9 cellular contexts compared by ENCODE assay signal in genomic region chr6:44800171-44800671, GRCh38.
A peak's percentile ranks its signal among the peaks of the same experiment; 100 is the strongest.
DNase-seq lines count a peak whose midpoint lies in the region; ATAC-seq lines count a peak whose summit lies in the region.
"Had no signal": no experiment of that assay in that cellular context is flagged by ENCODE, and none has a peak within 500 bp of the region (broad histone marks: within the 10 kb centered on the region; RNA-seq: fewer than 3 reads in every experiment).

No MANE protein-coding gene starts in this region.

- peaks cover 8% of the 10 kb centered on the region for H3K4me1 Mint-ChIP-seq in T-helper 17 cell

- H3K4me1 ChIP-seq in adipocyte (ENCODE audit: control insufficient read depth, insufficient read depth, low read length) (peaks cover 18% of the 10 kb centered on the region), right cardiac atrium (ENCODE audit: control insufficient read depth, insufficient read depth, low read length) (no peaks in the 10 kb centered on the region), skeletal muscle satellite cell (ENCODE audit: control insufficient read depth, insufficient read depth, low read length) (peaks cover 5% of the 10 kb centered on the region)

- ATAC-seq in right cardiac atrium, result peak; percentile 59 to 81
- ATAC-seq in T-helper 17 cell, result no peak
- ATAC-seq: esophagus mucosa had no signal

- WGBS in right cardiac atrium, result 14% methylated on average over 8 of the region's 8 CpGs

- H3K27ac Mint-ChIP-seq in T-helper 17 cell, result no peak overlapping the region

- intact Hi-C loops in right cardiac atrium (cut with DNase I), result no loop called here

- H3K36me3 ChIP-seq in adipocyte (ENCODE audit: control insufficient read depth, insufficient read depth, low read length, severe bottlenecking) (no peaks in the 10 kb centered on the region), skeletal muscle satellite cell (ENCODE audit: insufficient read depth, low read length) (no peaks in the 10 kb centered on the region)

- H3K27ac ChIP-seq in right cardiac atrium (ENCODE audit: low read length), result no peak overlapping the region

- no peaks in the 10 kb centered on the region for H3K9me3 ChIP-seq in adipocyte (ENCODE audit: control insufficient read depth, low read length)
- H3K9me3 ChIP-seq in right cardiac atrium (ENCODE audit: control insufficient read depth, low read length), result no peaks in the 10 kb centered on the region
- no peaks in the 10 kb centered on the region for H3K9me3 ChIP-seq in skeletal muscle satellite cell (replicated peaks; ENCODE audit: low read length)
- peaks cover 3% of the 10 kb centered on the region for H3K9me3 ChIP-seq in T-helper 17 cell (ENCODE audit: control insufficient read depth, low read length, poor library complexity, severe bottlenecking)

- no peaks in the 10 kb centered on the region for H3K27me3 Mint-ChIP-seq in T-helper 17 cell

- H3K27me3 ChIP-seq in adipocyte (replicated peaks; ENCODE audit: control insufficient read depth, insufficient read depth, low read length) (no peaks in the 10 kb centered on the region), right cardiac atrium (ENCODE audit: control insufficient read depth, insufficient read depth) (no peaks in the 10 kb centered on the region), skeletal muscle satellite cell (ENCODE audit: control insufficient read depth, insufficient read depth, low read length) (peaks cover 6% of the 10 kb centered on the region)

- peak; percentile 9 for DNase-seq in NCI-H1436 (lab: John Stamatoyannopoulos, UW)
- no peak for DNase-seq in NCI-H1436 treated with DMSO at 0.1 percent for 48 hours (lab: John Stamatoyannopoulos, UW)
- peak; percentile 65 for DNase-seq in adipocyte (ENCODE audit: low read depth)
- no peak for DNase-seq in right cardiac atrium
- DNase-seq in stimulated activated naive CD4-positive, alpha-beta T cell (lab: John Stamatoyannopoulos, UW), result no peak
- no peak for DNase-seq in T-helper 17 cell
- DNase-seq in activated CD4-positive, alpha-beta T cell treated with anti-CD3 and anti-CD28 coated beads for 1 hour, result no peak

- H3K36me3 Mint-ChIP-seq in T-helper 17 cell (ENCODE audit: low read depth), result no peaks in the 10 kb centered on the region

- H3K9ac ChIP-seq in adipocyte (ENCODE audit: low read length), result no peak overlapping the region
- H3K9ac ChIP-seq in skeletal muscle satellite cell (ENCODE audit: low read depth, low read length), result no peak overlapping the region

- H3K4me2 ChIP-seq in skeletal muscle satellite cell (ENCODE audit: low read length), result peak overlapping the region; percentile 45

- peak overlapping the region; percentile 51 for H3K4me3 ChIP-seq in adipocyte (ENCODE audit: low read length)
- H3K4me3 ChIP-seq in right cardiac atrium (ENCODE audit: low read length), result peak overlapping the region; percentile 5
- no peak overlapping the region for H3K4me3 ChIP-seq in skeletal muscle satellite cell (ENCODE audit: low read length)

- no peak overlapping the region for H3K4me3 Mint-ChIP-seq in T-helper 17 cell

Comparison
In these comparisons a context has a peak if more than half of its experiments do, and no peak if none do; other contexts are left out.
1. DNase-seq: peak in NCI-H1436 (single experiment) and adipocyte (single experiment); none in NCI-H1436 treated with DMSO at 0.1 percent for 48 hours (single experiment), right cardiac atrium (0 of 3), stimulated activated naive CD4-positive, alpha-beta T cell (0 of 6), T-helper 17 cell (0 of 3) and activated CD4-positive, alpha-beta T cell treated with anti-CD3 and anti-CD28 coated beads for 1 hour (single experiment).